24 cellular contexts compared by ENCODE assay signal in the genomic region with DNA sequence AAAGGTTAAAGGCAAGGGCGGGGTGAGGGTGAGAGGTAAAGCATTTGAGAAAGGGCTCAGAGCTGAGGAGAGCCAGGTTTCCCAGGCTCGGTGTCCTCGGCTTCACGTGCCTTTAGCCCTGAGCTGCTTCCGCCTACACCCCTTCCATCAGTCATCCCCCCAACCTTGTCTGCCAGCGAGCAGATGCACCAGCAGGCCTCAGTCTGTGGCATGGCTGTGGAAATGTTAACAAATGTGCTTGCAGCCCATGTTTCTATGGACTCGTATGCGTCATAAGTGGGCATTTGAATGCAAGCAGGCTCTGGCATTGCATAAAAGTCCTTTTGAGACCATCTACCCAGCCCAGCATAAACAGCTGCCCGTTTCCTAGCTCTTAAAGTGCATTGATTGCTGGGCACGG.
DNase-seq lines count a peak whose midpoint lies in the region; ATAC-seq, FAIRE-seq and TF ChIP-seq lines count a peak whose summit lies in the region.
"Had no signal": no experiment of that assay in that cellular context is flagged by ENCODE, and none has a peak within 500 bp of the region (broad histone marks: within the 10 kb centered on the region; RNA-seq: fewer than 3 reads in every experiment).

No MANE protein-coding gene starts in this region.

- ATAC-seq in activated CD8-positive, alpha-beta T cell treated with anti-CD3 and anti-CD28 coated beads for 36 hours, result no peak
- ATAC-seq in activated CD8-positive, alpha-beta T cell treated with anti-CD3 and anti-CD28 coated beads, Interleukin-2, amount 10 ng/mL, durations not matched to agents 7 days and 5 days, result no peak
- no peak for ATAC-seq in T-helper 17 cell

- BruUV-seq in endothelial cell of umbilical vein (replicated peaks; lab: Mats Ljungman, UMichigan), result no TSS peak

- CTCF ChIA-PET in activated CD8-positive, alpha-beta T cell treated with anti-CD3 and anti-CD28 coated beads for 36 hours (lab: Charles Lee), result interaction anchor here (0.8 to 6.0 kb wide), 10 partner anchors 8 to 310 kb away, joined by 3 to 33 read pairs (median 6); no protein-coding TSS in a partner anchor
- CTCF ChIA-PET in activated CD8-positive, alpha-beta T cell treated with anti-CD3 and anti-CD28 coated beads, Interleukin-2, amount 10 ng/mL, durations not matched to agents 7 days and 5 days (lab: Charles Lee), result interaction anchor here (0.7 to 4.9 kb wide), 9 partner anchors 10 to 87 kb away, joined by 3 to 37 read pairs (median 10); a partner anchor contains a TSS
- CTCF ChIA-PET in endothelial cell of umbilical vein (lab: Charles Lee), result interaction anchor here (1.0 to 8.4 kb wide), 11 partner anchors 9 to 314 kb away, joined by 4 to 83 read pairs (median 19); a partner anchor contains a TSS

- no peak for FAIRE-seq in endothelial cell of umbilical vein (lab: Jason Lieb, UNC)

- H3K9me3 ChIP-seq in T-helper 17 cell (ENCODE audit: control insufficient read depth, low read length, poor library complexity, severe bottlenecking) (no peaks in the 10 kb centered on the region), endothelial cell of umbilical vein (replicated peaks; ENCODE audit: control insufficient read depth, insufficient read depth, low read length) (no peaks in the 10 kb centered on the region), skeletal muscle tissue (ENCODE audit: control insufficient read depth in 3 of 3, low read length in 3 of 3) (no peaks in the 10 kb centered on the region), smooth muscle cell (replicated peaks; ENCODE audit: low read depth) (no peaks in the 10 kb centered on the region)
- H3K9me3 ChIP-seq: BLaER1, ovary had no signal

- peak overlapping the region; percentile 17 for H3K27ac Mint-ChIP-seq in activated CD8-positive, alpha-beta T cell treated with anti-CD3 and anti-CD28 coated beads for 36 hours
- no peak overlapping the region for H3K27ac Mint-ChIP-seq in activated CD8-positive, alpha-beta T cell treated with anti-CD3 and anti-CD28 coated beads, Interleukin-2, amount 10 ng/mL, durations not matched to agents 7 days and 5 days
- peak overlapping the region; percentile 87 for H3K27ac Mint-ChIP-seq in T-helper 17 cell
- H3K27ac Mint-ChIP-seq: T-helper 1 cell treated with Interleukin-12 subunit alpha and Interleukin-12 subunit beta and Interleukin-4 antibody, amounts not matched to agents 30 μg/mL and 1 μg/mL, for 36 hours had no signal

- H2AFZ ChIP-seq in endothelial cell of umbilical vein (ENCODE audit: low read depth, low read length), result no peak overlapping the region
- no peak overlapping the region for H2AFZ ChIP-seq in smooth muscle cell (ENCODE audit: low read depth)

- no peak for DNase-seq in activated CD8-positive, alpha-beta T cell treated with anti-CD3 and anti-CD28 coated beads for 36 hours
- DNase-seq in activated CD8-positive, alpha-beta T cell treated with anti-CD3 and anti-CD28 coated beads, Interleukin-2, amount 10 ng/mL, durations not matched to agents 7 days and 5 days, result no peak
- DNase-seq in T-helper 17 cell (no peak), endothelial cell of umbilical vein (ENCODE audit: low read depth, low spot score) (no peak), T-helper 9 cell (no peak), ACHN (no peak), smooth muscle cell (lab: John Stamatoyannopoulos, UW; ENCODE audit: unreplicated experiment) (no peak)
- DNase-seq: activated CD4-positive, alpha-beta T cell treated with anti-CD3 and anti-CD28 coated beads, Interleukin-2, amount 50 U/mL, for 1 hour; activated CD8-positive, alpha-beta memory T cell treated with anti-CD3 and anti-CD28 coated beads, Interleukin-2, amount 50 U/mL, for 48 hours; activated effector memory CD4-positive, alpha-beta T cell treated with anti-CD3 and anti-CD28 coated beads, Interleukin-2, amount 50 U/mL, for 16 hours; kidney glomerular epithelial cell; mesendoderm; NCI-H1048; NCI-H187 treated with DMSO at 0.1 percent for 48 hours; NCI-H345; NCI-H82; OCI-M1; right cardiac atrium; SIG-M5 had no signal

- H3K9ac ChIP-seq in endothelial cell of umbilical vein (replicated peaks; ENCODE audit: extremely low read depth, insufficient read depth, low read length), result peak overlapping the region; percentile 75
- H3K9ac ChIP-seq in skeletal muscle tissue (ENCODE audit: low read depth in 1 of 3, low read length in 3 of 3), result no peak overlapping the region
- H3K9ac ChIP-seq in smooth muscle cell (ENCODE audit: low read depth), result no peak overlapping the region
- H3K9ac ChIP-seq: BLaER1 had no signal

- H3K4me3 Mint-ChIP-seq in activated CD8-positive, alpha-beta T cell treated with anti-CD3 and anti-CD28 coated beads for 36 hours, result no peak overlapping the region
- H3K4me3 Mint-ChIP-seq in activated CD8-positive, alpha-beta T cell treated with anti-CD3 and anti-CD28 coated beads, Interleukin-2, amount 10 ng/mL, durations not matched to agents 7 days and 5 days, result no peak overlapping the region
- no peak overlapping the region for H3K4me3 Mint-ChIP-seq in T-helper 17 cell
- H3K4me3 Mint-ChIP-seq: central memory CD8-positive, alpha-beta T cell; T-helper 1 cell treated with Interleukin-12 subunit alpha and Interleukin-12 subunit beta and Interleukin-4 antibody, amounts not matched to agents 30 μg/mL and 1 μg/mL, for 36 hours had no signal

- H3K9me3 Mint-ChIP-seq in activated CD8-positive, alpha-beta T cell treated with anti-CD3 and anti-CD28 coated beads for 36 hours, result no peaks in the 10 kb centered on the region
- H3K9me3 Mint-ChIP-seq in activated CD8-positive, alpha-beta T cell treated with anti-CD3 and anti-CD28 coated beads, Interleukin-2, amount 10 ng/mL, durations not matched to agents 7 days and 5 days (ENCODE audit: insufficient read depth), result no peaks in the 10 kb centered on the region
- H3K9me3 Mint-ChIP-seq: central memory CD8-positive, alpha-beta T cell; T-helper 1 cell treated with Interleukin-12 subunit alpha and Interleukin-12 subunit beta and Interleukin-4 antibody, amounts not matched to agents 30 μg/mL and 1 μg/mL, for 36 hours had no signal

- in situ Hi-C loops in ACHN (cut with HindIII; ENCODE audit: low pct_ligation_motif_present, low pct_unique_long_range_greater_than_20kb, low sequenced_read_pairs), result no loop called here

- H3K79me2 ChIP-seq in endothelial cell of umbilical vein (ENCODE audit: control insufficient read depth, insufficient read depth, low read length) (peaks cover 6% of the 10 kb centered on the region), smooth muscle cell (ENCODE audit: low read depth) (no peaks in the 10 kb centered on the region)

- H3K36me3 Mint-ChIP-seq in activated CD8-positive, alpha-beta T cell treated with anti-CD3 and anti-CD28 coated beads for 36 hours (ENCODE audit: low read depth), result peaks cover 19% of the 10 kb centered on the region
- H3K36me3 Mint-ChIP-seq in activated CD8-positive, alpha-beta T cell treated with anti-CD3 and anti-CD28 coated beads, Interleukin-2, amount 10 ng/mL, durations not matched to agents 7 days and 5 days (ENCODE audit: low read depth), result peaks cover 50% of the 10 kb centered on the region
- peaks cover 2% of the 10 kb centered on the region for H3K36me3 Mint-ChIP-seq in T-helper 17 cell (ENCODE audit: low read depth)

- H3K27me3 Mint-ChIP-seq in activated CD8-positive, alpha-beta T cell treated with anti-CD3 and anti-CD28 coated beads for 36 hours, result no peaks in the 10 kb centered on the region
- no peaks in the 10 kb centered on the region for H3K27me3 Mint-ChIP-seq in activated CD8-positive, alpha-beta T cell treated with anti-CD3 and anti-CD28 coated beads, Interleukin-2, amount 10 ng/mL, durations not matched to agents 7 days and 5 days (ENCODE audit: low read depth)
- H3K27me3 Mint-ChIP-seq in T-helper 17 cell, result no peaks in the 10 kb centered on the region
- H3K27me3 Mint-ChIP-seq: central memory CD8-positive, alpha-beta T cell had no signal

- H3K4me1 ChIP-seq in endothelial cell of umbilical vein (ENCODE audit: control insufficient read depth, extremely low read depth, insufficient read depth, low read length) (peaks cover 38% of the 10 kb centered on the region), skeletal muscle tissue (ENCODE audit: control insufficient read depth in 3 of 3, insufficient read depth in 3 of 3, low read length in 3 of 3) (peaks cover 3 to 14% (median 5%) of the 10 kb centered on the region in 3 donors), smooth muscle cell (ENCODE audit: low read depth) (no peaks in the 10 kb centered on the region)

- H3K4me2 ChIP-seq in endothelial cell of umbilical vein (ENCODE audit: insufficient read depth, low read length) (no peak overlapping the region), smooth muscle cell (no peak overlapping the region)
- H3K4me2 ChIP-seq: BLaER1 had no signal

- no peaks in the 10 kb centered on the region for H3K27me3 ChIP-seq in endothelial cell of umbilical vein (ENCODE audit: control insufficient read depth in 2 of 2, insufficient read depth in 2 of 2, low read length in 2 of 2)
- no peaks in the 10 kb centered on the region for H3K27me3 ChIP-seq in skeletal muscle tissue (ENCODE audit: control insufficient read depth in 3 of 3, insufficient read depth in 3 of 3, low read length in 3 of 3)
- H3K27me3 ChIP-seq in smooth muscle cell (ENCODE audit: low read depth), result no peaks in the 10 kb centered on the region
- H3K27me3 ChIP-seq: BLaER1, ovary had no signal

- no peaks in the 10 kb centered on the region for H3F3A ChIP-seq in smooth muscle cell (ENCODE audit: low read depth)

- dilution Hi-C loops in endothelial cell of umbilical vein (cut with MboI; ENCODE audit: extremely low pct_ligation_motif_present, low sequenced_read_pairs), result no loop called here

- H4K20me1 ChIP-seq in endothelial cell of umbilical vein (replicated peaks; ENCODE audit: control insufficient read depth, extremely low read depth, insufficient read depth, low read length) (no peaks in the 10 kb centered on the region), smooth muscle cell (ENCODE audit: low read depth) (no peaks in the 10 kb centered on the region)
- H4K20me1 ChIP-seq: BLaER1 had no signal

- no peaks in the 10 kb centered on the region for H3K9me1 ChIP-seq in endothelial cell of umbilical vein (replicated peaks; ENCODE audit: control insufficient read depth, extremely low read depth, insufficient read depth, low read length)

- no peak for TF ChIP-seq CTCF in activated CD8-positive, alpha-beta T cell treated with anti-CD3 and anti-CD28 coated beads for 36 hours (IDR thresholded peaks at IDR 0.05)
- TF ChIP-seq CTCF in endothelial cell of umbilical vein (IDR thresholded peaks at IDR 0.05; ENCODE audit: extremely low read depth in 1 of 2, insufficient read depth in 1 of 2, low read depth in 1 of 2, low read length in 2 of 2) (no peak), smooth muscle cell (IDR thresholded peaks at IDR 0.05; ENCODE audit: borderline replicate concordance, insufficient read depth, poor library complexity, severe bottlenecking) (no peak)

- H3K4me3 ChIP-seq in endothelial cell of umbilical vein (replicated peaks in 1 of 3; ENCODE audit: insufficient read depth in 1 of 3, low read depth in 1 of 3, low read length in 3 of 3) (no peak overlapping the region), skeletal muscle tissue (ENCODE audit: low read length in 3 of 3) (no peak overlapping the region), smooth muscle cell (no peak overlapping the region)
- H3K4me3 ChIP-seq: BLaER1, ovary had no signal

- H3K36me3 ChIP-seq in endothelial cell of umbilical vein (ENCODE audit: control insufficient read depth in 2 of 2, extremely low read depth in 1 of 2, insufficient read depth in 2 of 2, low read length in 2 of 2) (peaks cover 7 to 24% of the 10 kb centered on the region in 2 experiments), skeletal muscle tissue (ENCODE audit: control insufficient read depth in 3 of 3, insufficient read depth in 3 of 3, low read length in 3 of 3) (peaks cover 4 to 21% (median 11%) of the 10 kb centered on the region in 3 donors), smooth muscle cell (ENCODE audit: low read depth) (no peaks in the 10 kb centered on the region)
- H3K36me3 ChIP-seq: ovary had no signal

- H3K4me1 Mint-ChIP-seq in activated CD8-positive, alpha-beta T cell treated with anti-CD3 and anti-CD28 coated beads for 36 hours (ENCODE audit: low read depth), result peaks cover 19% of the 10 kb centered on the region
- H3K4me1 Mint-ChIP-seq in activated CD8-positive, alpha-beta T cell treated with anti-CD3 and anti-CD28 coated beads, Interleukin-2, amount 10 ng/mL, durations not matched to agents 7 days and 5 days (ENCODE audit: low read depth), result peaks cover 44% of the 10 kb centered on the region
- peaks cover 13% of the 10 kb centered on the region for H3K4me1 Mint-ChIP-seq in T-helper 17 cell

- H3K27ac ChIP-seq in endothelial cell of umbilical vein (ENCODE audit: insufficient read depth, low read depth, low read length) (peak overlapping the region; percentile 99), skeletal muscle tissue (ENCODE audit: low read depth, low read length) (peak overlapping the region; percentile 50), smooth muscle cell (ENCODE audit: low read depth) (no peak overlapping the region)
- H3K27ac ChIP-seq: BLaER1, ovary had no signal

- intact Hi-C loops in activated CD8-positive, alpha-beta T cell treated with anti-CD3 and anti-CD28 coated beads for 36 hours (cut with micrococcal nuclease), result loop anchor here (5.0 kb wide), 1 partner anchor 88 kb away; a partner anchor contains a TSS
- intact Hi-C loops in endothelial cell of umbilical vein (cut with micrococcal nuclease), result loop anchor here (2.0 kb wide), 1 partner anchor 14 kb away; no protein-coding TSS in a partner anchor

- POLR2A ChIA-PET in activated CD8-positive, alpha-beta T cell treated with anti-CD3 and anti-CD28 coated beads for 36 hours (lab: Charles Lee), result interaction anchor here (0.7 to 1.3 kb wide), 2 partner anchors 9 to 77 kb away, joined by 3 read pairs; no protein-coding TSS in a partner anchor
- POLR2A ChIA-PET in activated CD8-positive, alpha-beta T cell treated with anti-CD3 and anti-CD28 coated beads, Interleukin-2, amount 10 ng/mL, durations not matched to agents 7 days and 5 days (lab: Charles Lee), result no interaction called here
- POLR2A ChIA-PET in endothelial cell of umbilical vein (lab: Charles Lee), result no interaction called here

- 95% methylated on average over 10 of the region's 10 CpGs for whole genome bisulfite sequencing in smooth muscle cell (ENCODE audit: low lambda C conversion rate)

- no peak for TF ChIP-seq POLR2A in endothelial cell of umbilical vein (IDR thresholded peaks at IDR 0.05; ENCODE audit: low read depth, low read length)
